Comparison of ENCODE assay signal across 2 cellular contexts in genomic region chr4:73460913-73461522, GRCh38.
A peak's percentile ranks its signal among the peaks of the same experiment; 100 is the strongest.
TF ChIP-seq lines count a peak whose summit lies in the region.

No MANE protein-coding gene starts in this region.

TF ChIP-seq in HepG2, 621 proteins besides CTCF, POLR2A, EP300 and RAD21:
- TF ChIP-seq PCBP1 (IDR thresholded peaks at IDR 0.05; ENCODE audit: borderline replicate concordance, low read depth, low read length), result 0 out of 2 replicates have a peak, but pooled peaks have one; percentile 73
- TF ChIP-seq ZSCAN31 (CRISPR knock-in tag; IDR thresholded peaks at IDR 0.05; ENCODE audit: low read depth), result no peak
- TF ChIP-seq CREBL2 (CRISPR knock-in tag; IDR thresholded peaks at IDR 0.05; ENCODE audit: borderline replicate concordance), result no peak
- no peak for TF ChIP-seq FOXO4 (CRISPR knock-in tag; conservative IDR thresholded peaks at IDR 0.05)
- TF ChIP-seq HNRNPK (IDR thresholded peaks at IDR 0.05; ENCODE audit: low read depth, low read length, poor library complexity, severe bottlenecking), result peak; percentile 99

TF ChIP-seq in K562, 482 proteins besides CTCF, POLR2A, EP300 and RAD21:
- TF ChIP-seq ELF4 (CRISPR knock-in tag; IDR thresholded peaks at IDR 0.05) (no peak), TAL1 (IDR thresholded peaks at IDR 0.05) (no peak), TAF15 (IDR thresholded peaks at IDR 0.05; ENCODE audit: low read depth, low read length) (no peak), FOXA1 (IDR thresholded peaks at IDR 0.05; ENCODE audit: borderline replicate concordance) (no peak), BCLAF1 (IDR thresholded peaks at IDR 0.05; ENCODE audit: borderline replicate concordance in 1 of 2, control insufficient read depth in 1 of 2, low read depth in 2 of 2, low read length in 1 of 2) (no peak), PCBP2 (IDR thresholded peaks at IDR 0.05; ENCODE audit: low read depth, low read length, poor library complexity, severe bottlenecking) (peak; percentile 91), HEY1 (CRISPR knock-in tag; IDR thresholded peaks at IDR 0.05; ENCODE audit: borderline replicate concordance) (no peak), PCBP1 (IDR thresholded peaks at IDR 0.05; ENCODE audit: low read depth, low read length, poor library complexity, severe bottlenecking) (peak; percentile 85), HNRNPK (IDR thresholded peaks at IDR 0.05; ENCODE audit: low read depth, low read length, poor library complexity, severe bottlenecking) (peak; percentile 96), HMGXB4 (CRISPR knock-in tag; IDR thresholded peaks at IDR 0.05) (no peak)
